ENCODE assay signal across 1 cellular context in the genomic region with DNA sequence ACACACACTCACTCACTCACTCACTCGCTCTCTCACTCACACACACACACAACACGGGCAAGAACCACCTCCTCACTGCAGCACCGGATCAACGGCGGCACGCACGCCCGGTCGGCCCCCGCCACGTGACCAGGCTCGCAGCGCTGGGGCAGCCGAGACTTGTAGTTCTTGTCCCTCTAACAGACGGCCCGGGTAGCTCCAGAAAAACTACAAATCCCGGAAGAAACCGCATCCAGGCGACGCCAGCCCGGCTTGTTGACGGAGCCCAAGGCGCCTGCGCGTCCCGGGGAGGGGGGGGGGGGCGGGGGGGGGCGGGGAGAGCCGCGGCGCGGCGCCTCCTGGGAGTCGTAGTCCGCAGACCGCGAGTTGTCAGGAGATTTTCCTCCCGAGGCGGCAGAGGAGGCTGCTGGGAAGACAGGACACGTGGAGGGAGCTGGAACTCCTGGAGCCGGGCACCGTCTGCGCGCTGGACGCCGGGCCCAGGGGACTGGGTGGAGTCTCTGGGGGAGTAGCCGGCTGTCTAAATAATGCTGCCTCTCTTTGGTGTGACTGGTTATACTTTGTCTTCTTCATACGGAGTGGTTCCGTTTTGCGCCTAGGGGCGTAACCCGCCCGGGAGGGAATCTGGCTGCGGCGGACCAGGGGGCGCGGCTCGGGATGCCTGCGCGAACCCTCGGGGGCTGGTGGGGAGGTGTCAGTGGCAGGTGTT.
TF ChIP-seq lines count a peak whose summit lies in the region.

A gene with protein sequence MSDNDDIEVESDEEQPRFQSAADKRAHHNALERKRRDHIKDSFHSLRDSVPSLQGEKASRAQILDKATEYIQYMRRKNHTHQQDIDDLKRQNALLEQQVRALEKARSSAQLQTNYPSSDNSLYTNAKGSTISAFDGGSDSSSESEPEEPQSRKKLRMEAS (minus strand): TSS at position 77 of the 709 bp plus-strand sequence. CDS start 178 bp downstream, outside the sequence.

TF ChIP-seq in WTC11, 78 proteins besides CTCF, POLR2A, EP300 and RAD21 (continued from another document):
- TF ChIP-seq, protein P1, sequence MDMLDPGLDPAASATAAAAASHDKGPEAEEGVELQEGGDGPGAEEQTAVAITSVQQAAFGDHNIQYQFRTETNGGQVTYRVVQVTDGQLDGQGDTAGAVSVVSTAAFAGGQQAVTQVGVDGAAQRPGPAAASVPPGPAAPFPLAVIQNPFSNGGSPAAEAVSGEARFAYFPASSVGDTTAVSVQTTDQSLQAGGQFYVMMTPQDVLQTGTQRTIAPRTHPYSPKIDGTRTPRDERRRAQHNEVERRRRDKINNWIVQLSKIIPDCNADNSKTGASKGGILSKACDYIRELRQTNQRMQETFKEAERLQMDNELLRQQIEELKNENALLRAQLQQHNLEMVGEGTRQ (CRISPR knock-in tag; IDR thresholded peaks at IDR 0.05), result peak; percentile 97
- TF ChIP-seq ZNF396 (CRISPR knock-in tag; IDR thresholded peaks at IDR 0.05; ENCODE audit: borderline replicate concordance) (no peak), ELF4 (CRISPR knock-in tag; IDR thresholded peaks at IDR 0.05; ENCODE audit: low read depth) (no peak), SMAD4 (CRISPR knock-in tag; IDR thresholded peaks at IDR 0.05) (no peak), NFATC4 (CRISPR knock-in tag; IDR thresholded peaks at IDR 0.05) (no peak), EMX1 (CRISPR knock-in tag; IDR thresholded peaks at IDR 0.05) (no peak), GTF2I (CRISPR knock-in tag; conservative IDR thresholded peaks at IDR 0.05) (no peak)
- TF ChIP-seq, protein P2, sequence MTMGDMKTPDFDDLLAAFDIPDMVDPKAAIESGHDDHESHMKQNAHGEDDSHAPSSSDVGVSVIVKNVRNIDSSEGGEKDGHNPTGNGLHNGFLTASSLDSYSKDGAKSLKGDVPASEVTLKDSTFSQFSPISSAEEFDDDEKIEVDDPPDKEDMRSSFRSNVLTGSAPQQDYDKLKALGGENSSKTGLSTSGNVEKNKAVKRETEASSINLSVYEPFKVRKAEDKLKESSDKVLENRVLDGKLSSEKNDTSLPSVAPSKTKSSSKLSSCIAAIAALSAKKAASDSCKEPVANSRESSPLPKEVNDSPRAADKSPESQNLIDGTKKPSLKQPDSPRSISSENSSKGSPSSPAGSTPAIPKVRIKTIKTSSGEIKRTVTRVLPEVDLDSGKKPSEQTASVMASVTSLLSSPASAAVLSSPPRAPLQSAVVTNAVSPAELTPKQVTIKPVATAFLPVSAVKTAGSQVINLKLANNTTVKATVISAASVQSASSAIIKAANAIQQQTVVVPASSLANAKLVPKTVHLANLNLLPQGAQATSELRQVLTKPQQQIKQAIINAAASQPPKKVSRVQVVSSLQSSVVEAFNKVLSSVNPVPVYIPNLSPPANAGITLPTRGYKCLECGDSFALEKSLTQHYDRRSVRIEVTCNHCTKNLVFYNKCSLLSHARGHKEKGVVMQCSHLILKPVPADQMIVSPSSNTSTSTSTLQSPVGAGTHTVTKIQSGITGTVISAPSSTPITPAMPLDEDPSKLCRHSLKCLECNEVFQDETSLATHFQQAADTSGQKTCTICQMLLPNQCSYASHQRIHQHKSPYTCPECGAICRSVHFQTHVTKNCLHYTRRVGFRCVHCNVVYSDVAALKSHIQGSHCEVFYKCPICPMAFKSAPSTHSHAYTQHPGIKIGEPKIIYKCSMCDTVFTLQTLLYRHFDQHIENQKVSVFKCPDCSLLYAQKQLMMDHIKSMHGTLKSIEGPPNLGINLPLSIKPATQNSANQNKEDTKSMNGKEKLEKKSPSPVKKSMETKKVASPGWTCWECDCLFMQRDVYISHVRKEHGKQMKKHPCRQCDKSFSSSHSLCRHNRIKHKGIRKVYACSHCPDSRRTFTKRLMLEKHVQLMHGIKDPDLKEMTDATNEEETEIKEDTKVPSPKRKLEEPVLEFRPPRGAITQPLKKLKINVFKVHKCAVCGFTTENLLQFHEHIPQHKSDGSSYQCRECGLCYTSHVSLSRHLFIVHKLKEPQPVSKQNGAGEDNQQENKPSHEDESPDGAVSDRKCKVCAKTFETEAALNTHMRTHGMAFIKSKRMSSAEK (CRISPR knock-in tag; IDR thresholded peaks at IDR 0.05; ENCODE audit: borderline replicate concordance), result 0 out of 2 replicates have a peak, but pooled peaks have one; percentile 57
- TF ChIP-seq, protein P3, sequence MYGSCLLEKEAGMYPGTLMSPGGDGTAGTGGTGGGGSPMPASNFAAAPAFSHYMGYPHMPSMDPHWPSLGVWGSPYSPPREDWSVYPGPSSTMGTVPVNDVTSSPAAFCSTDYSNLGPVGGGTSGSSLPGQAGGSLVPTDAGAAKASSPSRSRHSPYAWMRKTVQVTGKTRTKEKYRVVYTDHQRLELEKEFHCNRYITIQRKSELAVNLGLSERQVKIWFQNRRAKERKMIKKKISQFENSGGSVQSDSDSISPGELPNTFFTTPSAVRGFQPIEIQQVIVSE (CRISPR knock-in tag; IDR thresholded peaks at IDR 0.05; ENCODE audit: borderline replicate concordance), result no peak
- TF ChIP-seq, protein P4, sequence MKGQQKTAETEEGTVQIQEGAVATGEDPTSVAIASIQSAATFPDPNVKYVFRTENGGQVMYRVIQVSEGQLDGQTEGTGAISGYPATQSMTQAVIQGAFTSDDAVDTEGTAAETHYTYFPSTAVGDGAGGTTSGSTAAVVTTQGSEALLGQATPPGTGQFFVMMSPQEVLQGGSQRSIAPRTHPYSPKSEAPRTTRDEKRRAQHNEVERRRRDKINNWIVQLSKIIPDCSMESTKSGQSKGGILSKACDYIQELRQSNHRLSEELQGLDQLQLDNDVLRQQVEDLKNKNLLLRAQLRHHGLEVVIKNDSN (CRISPR knock-in tag; IDR thresholded peaks at IDR 0.05), result peak; percentile 98
